Comparison of ENCODE assay signal across 15 cellular contexts in genomic region chr16:67674851-67675578, GRCh38. TPM values are rescaled to one million over a fixed set of nuclear protein-coding genes. Genes with fewer than 3 reads are reported as not detected.
DNase-seq lines count a peak whose midpoint lies in the region; ATAC-seq and TF ChIP-seq lines count a peak whose summit lies in the region.
"Had no signal": no experiment of that assay in that cellular context is flagged by ENCODE, and none has a peak within 500 bp of the region (broad histone marks: within the 10 kb centered on the region; RNA-seq: fewer than 3 reads in every experiment).

No MANE protein-coding gene starts in this region.

- no peak for ATAC-seq in right cardiac atrium
- ATAC-seq: T-cell had no signal

- no peaks in the 10 kb centered on the region for H3K79me2 ChIP-seq in osteoblast (ENCODE audit: insufficient read depth, low read length)

- H3K27ac ChIP-seq in right cardiac atrium (ENCODE audit: low read length) (no peak overlapping the region), right atrium auricular region (peak overlapping the region in 1 of 2 donors; percentile 59), dorsolateral prefrontal cortex (peak overlapping the region in 38 of 59 donors; percentile 9 to 94 (median 70)), osteoblast (ENCODE audit: low read depth, low read length) (no peak overlapping the region)
- H3K27ac ChIP-seq: brain microvascular endothelial cell had no signal

- H3K36me3 ChIP-seq in right atrium auricular region (no peaks in the 10 kb centered on the region), osteoblast (ENCODE audit: insufficient read depth, low read length) (peaks cover 6% of the 10 kb centered on the region)

- DNase-seq in right cardiac atrium (peak in 2 of 3 donors; percentile 52 to 55), right atrium auricular region (ENCODE audit: low spot score) (no peak), dorsolateral prefrontal cortex (no peak), osteoblast (ENCODE audit: insufficient read length, low spot score, missing footprints) (peak; percentile 41), H4 (ENCODE audit: low spot score) (no peak), NCI-H774 (lab: John Stamatoyannopoulos, UW) (no peak), SKM-1 treated with dmso at 0.1 percent for 144 hours (lab: John Stamatoyannopoulos, UW; ENCODE audit: unreplicated experiment) (no peak), hepatic stellate cell (ENCODE audit: low spot score) (no peak)
- DNase-seq: activated CD4-positive, alpha-beta T cell treated with anti-CD3 and anti-CD28 coated beads for 4 hours; brain microvascular endothelial cell; GF-D8; KBM-7; NCI-H2029; T-cell had no signal

- intact Hi-C loops in right cardiac atrium (cut with DNase I) (loop anchor here in 2 of 4 donors (10.0 kb wide), 2 partner anchors 130 to 140 kb away; partner anchors contain the start of genes RANBP10 (in 1 of the 2) and TSNAXIP1 (in 1 of the 2)), dorsolateral prefrontal cortex (cut with DNase I) (loop anchor here in 1 of 2 donors (5.0 kb wide), 2 partner anchors 152 to 252 kb away; no protein-coding TSS in a partner anchor)

- H3K4me1 ChIP-seq in right cardiac atrium (ENCODE audit: control insufficient read depth, insufficient read depth, low read length) (peaks cover 5% of the 10 kb centered on the region), right atrium auricular region (peaks cover 0 to 29% of the 10 kb centered on the region in 2 donors), osteoblast (ENCODE audit: insufficient read depth, low read length) (peaks cover 6% of the 10 kb centered on the region)

- TF ChIP-seq CTCF in right atrium auricular region (IDR thresholded peaks at IDR 0.05): no peak
- no peak for TF ChIP-seq CTCF in dorsolateral prefrontal cortex (IDR thresholded peaks at IDR 0.05 in 54 of 56, conservative IDR thresholded peaks at IDR 0.05 in 2 of 56; ENCODE audit: low read depth in 1 of 56, partially characterized antibody in 56 of 56)
- TF ChIP-seq CTCF in osteoblast (IDR thresholded peaks at IDR 0.05; ENCODE audit: extremely low read depth, low read depth, low read length): no peak

- H3K27me3 ChIP-seq in right cardiac atrium (ENCODE audit: control insufficient read depth, insufficient read depth) (no peaks in the 10 kb centered on the region), right atrium auricular region (no peaks in the 10 kb centered on the region), dorsolateral prefrontal cortex (no peaks in the 10 kb centered on the region), osteoblast (ENCODE audit: insufficient read depth, low read length) (no peaks in the 10 kb centered on the region)
- H3K27me3 ChIP-seq: brain microvascular endothelial cell had no signal

- no peak overlapping the region for H3K4me3 ChIP-seq in right cardiac atrium (ENCODE audit: low read length)
- H3K4me3 ChIP-seq in right atrium auricular region: no peak overlapping the region
- H3K4me3 ChIP-seq in dorsolateral prefrontal cortex: no peak overlapping the region
- no peak overlapping the region for H3K4me3 ChIP-seq in osteoblast (ENCODE audit: insufficient read depth, low read length)
- H3K4me3 ChIP-seq: smooth muscle cell had no signal

- no peak overlapping the region for H2AFZ ChIP-seq in osteoblast (ENCODE audit: low read length)

- H4K20me1 ChIP-seq in osteoblast (ENCODE audit: insufficient read depth, low read length): peaks cover 3% of the 10 kb centered on the region

- H3K9me3 ChIP-seq in right cardiac atrium (ENCODE audit: control insufficient read depth, low read length) (no peaks in the 10 kb centered on the region), right atrium auricular region (no peaks in the 10 kb centered on the region), osteoblast (ENCODE audit: low read depth, low read length) (no peaks in the 10 kb centered on the region)

- WGBS in right cardiac atrium: 95% methylated on average over 28 of the region's 28 CpGs

- no peak overlapping the region for H3K4me2 ChIP-seq in osteoblast (ENCODE audit: insufficient read depth, low read length)
- H3K4me2 ChIP-seq: smooth muscle cell had no signal

RNA-seq across cellular contexts. Expression of gene C16orf86, which starts 8.4 kb away (rescaled TPM):
- total RNA-seq in right cardiac atrium (1 to 10 TPM; 3.9 to 6.2 (median 4.9) TPM), right atrium auricular region (1 to 10 TPM; 3.6 to 7.7 TPM), dorsolateral prefrontal cortex (10 to 100 TPM in 21 of 120 experiments, 1 to 10 TPM in 99; 3.5 to 17.8 (median 7.3) TPM), osteoblast (6.2 and 6.9 TPM in 2 replicates)
- polyA plus RNA-seq in right cardiac atrium: 6.0 TPM
- total RNA-seq in H4 (2014; rRNA removed; shearing (Covaris generic)): not detected in 2 replicates

RNA-seq across cellular contexts. Expression of gene ENKD1, which starts 8.5 kb away (rescaled TPM):
- total RNA-seq in right cardiac atrium (10 to 100 TPM in 2 of 4 donors, 1 to 10 TPM in 2; 8.6 to 11.1 (median 9.5) TPM), right atrium auricular region (10 to 100 TPM in 1 of 2 donors, 1 to 10 TPM in 1; 9.2 to 12.3 TPM), dorsolateral prefrontal cortex (10 to 100 TPM in 93 of 120 experiments, 1 to 10 TPM in 27; 5.8 to 19.4 (median 11.7) TPM), osteoblast (13.3 and 15.9 TPM in 2 replicates)
- polyA plus RNA-seq in right cardiac atrium: 12.9 TPM
- 5.6 and 6.6 TPM in 2 replicates for total RNA-seq in H4 (2014; rRNA removed; shearing (Covaris generic))

RNA-seq across cellular contexts. Expression of gene PARD6A, which starts 14.3 kb away (rescaled TPM):
- total RNA-seq in right cardiac atrium: 1 to 10 TPM; 3.4 to 3.5 (median 3.5) TPM
- 3.1 TPM for polyA plus RNA-seq in right cardiac atrium
- 1 to 10 TPM; 3.9 to 5.6 TPM for total RNA-seq in right atrium auricular region
- total RNA-seq in dorsolateral prefrontal cortex: 10 to 100 TPM; 13.9 to 52.7 (median 27.3) TPM
- total RNA-seq in osteoblast: 2.4 and 2.9 TPM in 2 replicates
- total RNA-seq in H4 (2014; rRNA removed; shearing (Covaris generic)): not detected in 2 replicates

RNA-seq across cellular contexts. Expression of gene ACD, which starts 15.0 kb away (rescaled TPM):
- 10 to 100 TPM in 2 of 4 donors, 1 to 10 TPM in 2; 7.9 to 10.9 (median 9.4) TPM for total RNA-seq in right cardiac atrium
- 9.9 TPM for polyA plus RNA-seq in right cardiac atrium
- total RNA-seq in right atrium auricular region: 10 to 100 TPM in 1 of 2 donors, 1 to 10 TPM in 1; 7.0 to 10.8 TPM
- total RNA-seq in dorsolateral prefrontal cortex: 10 to 100 TPM; 19.1 to 42.5 (median 29.0) TPM
- total RNA-seq in osteoblast: 16.5 and 18.8 TPM in 2 replicates
- 29.1 and 45.6 TPM in 2 replicates for total RNA-seq in H4 (2014; rRNA removed; shearing (Covaris generic))

RNA-seq across cellular contexts. Expression of gene CARMIL2, which starts 30.1 kb away (rescaled TPM):
- 1 to 10 TPM in 2 of 4 donors, under 1 TPM in 2; 0.65 to 1.2 (median 1.0) TPM for total RNA-seq in right cardiac atrium
- 0.66 TPM for polyA plus RNA-seq in right cardiac atrium
- total RNA-seq in right atrium auricular region: under 1 TPM in 1 of 2 donors, not detected in 1; 0.47 TPM
- total RNA-seq in dorsolateral prefrontal cortex: 100 to 1,000 TPM in 2 of 120 experiments, 10 to 100 TPM in 118; 19.6 to 121 (median 72.6) TPM
- total RNA-seq in osteoblast: under 0.01 TPM in 2 replicates
- total RNA-seq in H4 (2014; rRNA removed; shearing (Covaris generic)): 0.17 and 0.18 TPM in 2 replicates

Comparison
In these comparisons a context has a peak if more than half of its experiments do, and no peak if none do; other contexts are left out.
1. DNase-seq: peak in right cardiac atrium (2 of 3) and osteoblast (single experiment); none in right atrium auricular region (single experiment), dorsolateral prefrontal cortex (0 of 10), H4 (single experiment), NCI-H774 (single experiment), SKM-1 treated with dmso at 0.1 percent for 144 hours (single experiment) and hepatic stellate cell (single experiment).
2. H3K27ac ChIP-seq: peak in dorsolateral prefrontal cortex (38 of 59); none in right cardiac atrium (single experiment) and osteoblast (single experiment).